25 cellular contexts compared by ENCODE assay signal in genomic region chr2:59019551-59020164, GRCh38.
"Had no signal": no experiment of that assay in that cellular context is flagged by ENCODE, and none has a peak within 500 bp of the region (broad histone marks: within the 10 kb centered on the region; RNA-seq: fewer than 3 reads in every experiment).

No MANE protein-coding gene starts in this region.

- H3K9me3 ChIP-seq: gastroesophageal sphincter, left lung, pancreas, testis, upper lobe of left lung had no signal

- H3K4me2 ChIP-seq: hepatocyte, smooth muscle cell had no signal

- DNase-seq: cerebellar nuclear complex; cortex of kidney; effector CD4-positive, alpha-beta T cell; foreskin fibroblast; heart left ventricle; kidney; left lung; naive thymus-derived CD8-positive, alpha-beta T cell; nephron progenitor cell; nucleus accumbens; pancreas; retina; right lobe of liver; stimulated activated CD4-positive, alpha-beta T cell treated with anti-CD3 and anti-CD28 coated beads, Interleukin-12 subunit alpha, Interleukin-12 subunit beta, amount 100 ng/mL, for 4 hours; stimulated activated CD4-positive, alpha-beta T cell treated with anti-CD3 and anti-CD28 coated beads, Interleukin-1b, Interleukin-23, amount 100 ng/mL, for 48 hours; stimulated activated CD4-positive, alpha-beta T cell treated with anti-CD3 and anti-CD28 coated beads, Interleukin-4, amount 100 ng/mL, for 1 hour; stimulated activated CD8-positive, alpha-beta memory T cell treated with anti-CD3 and anti-CD28 coated beads, Interleukin-4, amount 100 ng/mL, for 48 hours; stimulated activated naive CD4-positive, alpha-beta T cell; stimulated activated naive CD8-positive, alpha-beta T cell treated with anti-CD3 and anti-CD28 coated beads, Interleukin-15, amount 100 ng/mL, for 72 hours; testis; tibial artery; upper lobe of left lung had no signal

- H3K4me3 ChIP-seq: gastroesophageal sphincter, heart left ventricle, hepatocyte, left lung, pancreas, right lobe of liver, smooth muscle cell, testis, tibial artery, upper lobe of left lung had no signal

- H3K36me3 ChIP-seq: gastroesophageal sphincter, heart left ventricle, left lung, pancreas, right lobe of liver, tibial artery, upper lobe of left lung had no signal

- H2AFZ ChIP-seq: hepatocyte had no signal

- H3K27me3 ChIP-seq: gastroesophageal sphincter, hepatocyte, left lung, pancreas, right lobe of liver, testis, tibial artery, upper lobe of left lung had no signal

- H3K4me1 ChIP-seq: gastroesophageal sphincter, heart left ventricle, left lung, pancreas, right lobe of liver, testis, tibial artery, upper lobe of left lung had no signal

- H3K27ac ChIP-seq: gastroesophageal sphincter, heart left ventricle, hepatocyte, left lung, pancreas, right lobe of liver, testis, tibial artery, upper lobe of left lung had no signal
